ENCODE assay signal across 8 cellular contexts in genomic region chr18:25352629-25353005, GRCh38. TPM values are rescaled to one million over a fixed set of nuclear protein-coding genes. Genes with fewer than 3 reads are reported as not detected.
DNase-seq lines count a peak whose midpoint lies in the region; ATAC-seq and TF ChIP-seq lines count a peak whose summit lies in the region.

No MANE protein-coding gene starts in this region.

- no peaks in the 10 kb centered on the region for H4K20me1 ChIP-seq in PC-3 (ENCODE audit: low read length)

- no peak overlapping the region for H2AFZ ChIP-seq in PC-3 (ENCODE audit: low read length)

- H3K27me3 Mint-ChIP-seq in CD8-positive, alpha-beta memory T cell, result peaks cover 22 to 55% of the 10 kb centered on the region in 2 donors

- H3K4me3 ChIP-seq in CD8-positive, alpha-beta memory T cell (ENCODE audit: low read length), result no peak overlapping the region
- H3K4me3 ChIP-seq in PC-3 (ENCODE audit: low read length) (peak overlapping the region; percentile 57), foreskin fibroblast (ENCODE audit: low read depth in 1 of 2, low read length in 2 of 2) (peak overlapping the region; percentile 39 to 68), retinal pigment epithelial cell (ENCODE audit: low read length) (peak overlapping the region; percentile 49)

- no peak for ATAC-seq in PC-3
- ATAC-seq in HG03520 (IDR thresholded peaks at IDR 0.05; ENCODE audit: unreplicated experiment), result no peak

- H3F3A ChIP-seq in PC-3 (ENCODE audit: low read length, unreplicated experiment), result no peaks in the 10 kb centered on the region

- H3K4me3 Mint-ChIP-seq in CD8-positive, alpha-beta memory T cell, result peak overlapping the region; percentile 39 to 82 (median 60)

- H3K36me3 ChIP-seq in CD8-positive, alpha-beta memory T cell (ENCODE audit: insufficient read depth, low read length), result no peaks in the 10 kb centered on the region
- H3K36me3 ChIP-seq in PC-3 (ENCODE audit: low read depth, low read length), result no peaks in the 10 kb centered on the region

- peaks cover 0 to 11% (median 8%) of the 10 kb centered on the region in 5 donors for H3K9me3 Mint-ChIP-seq in CD8-positive, alpha-beta memory T cell

- no peak overlapping the region for H3K27ac ChIP-seq in CD8-positive, alpha-beta memory T cell (ENCODE audit: low read depth, low read length)
- H3K27ac ChIP-seq in PC-3 (ENCODE audit: low read length), result no peak overlapping the region

- peaks cover 10% of the 10 kb centered on the region for H3K4me1 ChIP-seq in CD8-positive, alpha-beta memory T cell (ENCODE audit: insufficient read depth, low read length)
- peaks cover 8% of the 10 kb centered on the region; the same call in 1 of the 2 replicates for H3K4me1 ChIP-seq in PC-3 (ENCODE audit: insufficient read depth, low read length)

- DNase-seq in CD8-positive, alpha-beta memory T cell, result no peak
- DNase-seq in PC-3, result no peak
- no peak for DNase-seq in foreskin fibroblast
- no peak for DNase-seq in retinal pigment epithelial cell (ENCODE audit: low read depth)
- DNase-seq in stimulated activated CD4-positive, alpha-beta T cell treated with anti-CD3 and anti-CD28 coated beads, Interleukin-4, amount 100 ng/mL, for 4 hours, result no peak
- no peak for DNase-seq in GM20000 (ENCODE audit: low spot score)
- DNase-seq in ureter (ENCODE audit: low spot score), result no peak

- no peaks in the 10 kb centered on the region for H3K9me2 ChIP-seq in PC-3 (replicated peaks; ENCODE audit: low read length)

- no peaks in the 10 kb centered on the region for H3K9me3 ChIP-seq in CD8-positive, alpha-beta memory T cell (ENCODE audit: low read length)
- H3K9me3 ChIP-seq in PC-3 (ENCODE audit: low read length), result no peaks in the 10 kb centered on the region

- TF ChIP-seq CTCF in PC-3 (conservative IDR thresholded peaks at IDR 0.05; ENCODE audit: low read depth, low read length) (no peak), foreskin fibroblast (IDR thresholded peaks at IDR 0.05; ENCODE audit: low read depth, low read length) (no peak), retinal pigment epithelial cell (conservative IDR thresholded peaks at IDR 0.05; ENCODE audit: low read depth, low read length) (no peak), GM20000 (IDR thresholded peaks at IDR 0.05; ENCODE audit: extremely low read depth, missing control alignments) (no peak)

- CTCF ChIA-PET in CD8-positive, alpha-beta memory T cell (lab: Charles Lee), result no interaction called here
- CTCF ChIA-PET in PC-3 (lab: Charles Lee), result interaction anchor here (0.7 kb wide), 1 partner anchor 309 kb away, joined by 5 read pairs; no protein-coding TSS in a partner anchor

- POLR2A ChIA-PET in CD8-positive, alpha-beta memory T cell (lab: Charles Lee), result no interaction called here
- POLR2A ChIA-PET in PC-3 (lab: Charles Lee; ENCODE audit: unreplicated experiment), result interaction anchor here (0.7 kb wide), 1 partner anchor 24 kb away, joined by 4 read pairs; no protein-coding TSS in a partner anchor

- H3K36me3 Mint-ChIP-seq in CD8-positive, alpha-beta memory T cell, result no peaks in the 10 kb centered on the region

- no peaks in the 10 kb centered on the region for H3K79me2 ChIP-seq in PC-3 (ENCODE audit: low read length)

- BruUV-seq in PC-3 (replicated peaks; lab: Mats Ljungman, UMichigan), result no TSS peak

- intact Hi-C loops in PC-3 (cut with micrococcal nuclease), result loop anchor here (1.0 to 10.0 kb wide), 5 partner anchors 65 to 955 kb away; partner anchors contain the start of gene OSBPL1A

- H3K27me3 ChIP-seq in CD8-positive, alpha-beta memory T cell (ENCODE audit: insufficient read depth, low read length, poor library complexity, severe bottlenecking), result peaks cover 20% of the 10 kb centered on the region
- H3K27me3 ChIP-seq in PC-3 (ENCODE audit: low read length), result peaks cover 87% of the 10 kb centered on the region

- H3K4me1 Mint-ChIP-seq in CD8-positive, alpha-beta memory T cell, result peaks cover 23 to 27% (median 27%) of the 10 kb centered on the region in 3 donors

- no peak overlapping the region for H3K9ac ChIP-seq in PC-3 (ENCODE audit: low read length)

- H3K27ac Mint-ChIP-seq in CD8-positive, alpha-beta memory T cell, result peak overlapping the region in 1 of 8 donors; percentile 55

- peak overlapping the region; percentile 73 for H3K4me2 ChIP-seq in PC-3 (ENCODE audit: low read length)

RNA-seq across cellular contexts. Expression of gene ZNF521, which starts 0.7 kb away (rescaled TPM):
- total RNA-seq in CD8-positive, alpha-beta memory T cell, result not detected
- not detected for polyA plus RNA-seq in CD8-positive, alpha-beta memory T cell
- total RNA-seq in PC-3 (2014; rRNA removed) (0.04 TPM in 1 of 2 replicates, not detected in the other), ureter (11.6 TPM)

Comparison
In these comparisons a context has a peak if more than half of its experiments do, and no peak if none do; other contexts are left out.
1. RNA of gene ZNF521, which starts 0.7 kb away (total RNA-seq): 11.6 TPM in ureter (single experiment); 0.04 TPM in PC-3 and not detected in CD8-positive, alpha-beta memory T cell; every median in the first group is over 10 times any median in the second.